In the genomic region with DNA sequence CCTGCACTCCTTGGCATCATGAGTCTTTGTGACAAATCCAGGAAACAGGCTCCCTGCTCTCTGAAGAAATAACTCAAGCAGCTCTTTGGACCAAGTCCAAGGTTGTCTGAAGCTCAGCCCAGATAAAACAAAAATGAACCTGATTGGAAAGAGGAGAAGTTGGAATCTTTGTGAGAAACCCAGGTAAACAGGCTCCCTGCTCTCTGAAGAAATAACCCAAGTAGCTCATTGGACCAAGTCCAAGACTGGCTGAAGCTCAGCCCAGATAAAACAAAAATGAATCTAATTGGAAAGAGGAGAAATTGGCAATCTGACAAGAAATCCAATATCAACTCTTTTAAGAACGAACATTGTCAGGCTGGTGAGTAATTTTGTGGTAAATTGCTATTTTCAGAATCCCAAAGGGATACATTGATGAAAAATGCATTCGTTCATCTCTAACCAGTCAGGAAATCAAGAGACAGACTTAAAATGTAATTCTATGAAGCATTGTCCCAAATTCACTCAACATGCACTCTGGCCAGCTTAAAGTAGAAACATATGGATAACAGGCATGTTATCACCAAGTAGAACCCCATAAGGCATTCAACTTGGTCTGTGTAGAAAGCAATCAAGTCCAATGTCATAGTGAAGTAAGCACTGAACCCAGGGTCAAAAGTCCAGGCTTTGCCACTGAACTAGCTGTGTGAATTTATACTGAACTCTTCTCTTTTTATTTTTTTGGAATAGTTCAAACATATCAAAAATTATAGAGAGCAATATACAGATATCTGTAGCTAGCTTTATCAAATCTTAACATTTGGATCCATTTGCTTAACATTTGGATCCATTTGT, we compare ENCODE assay signal across 17 cellular contexts. TPM values are rescaled to one million over a fixed set of nuclear protein-coding genes. Genes with fewer than 3 reads are reported as not detected.
DNase-seq lines count a peak whose midpoint lies in the region; ATAC-seq and TF ChIP-seq lines count a peak whose summit lies in the region.
"Had no signal": no experiment of that assay in that cellular context is flagged by ENCODE, and none has a peak within 500 bp of the region (broad histone marks: within the 10 kb centered on the region; RNA-seq: fewer than 3 reads in every experiment).

No MANE protein-coding gene starts in this region.

- WGBS in adrenal gland, 4 donors: 6 to 17% (median 10%) methylated on average over 2 of the region's 2 CpGs

- no peak for TF ChIP-seq POLR2A in adrenal gland (IDR thresholded peaks at IDR 0.05)

- H3K36me3 ChIP-seq in adrenal gland (replicated peaks in 1 of 2): no peaks in the 10 kb centered on the region
- H3K36me3 ChIP-seq: left lung, neutrophil, uterus had no signal

- H3K4me1 ChIP-seq in adrenal gland (replicated peaks in 1 of 2) (peaks cover 0 to 16% of the 10 kb centered on the region in 2 donors), foreskin keratinocyte (no peaks in the 10 kb centered on the region)
- H3K4me1 ChIP-seq: A549 had no signal

- intact Hi-C loops in adrenal gland (cut with DNase I): loop anchor here (5.0 to 10.0 kb wide), 2 partner anchors 256 to 259 kb away; no protein-coding TSS in a partner anchor

- H3K4me3 ChIP-seq in adrenal gland: no peak overlapping the region
- H3K4me3 ChIP-seq: A549, coronary artery, left lung, uterus had no signal

- DNase-seq in NCI-H2196 (lab: John Stamatoyannopoulos, UW; ENCODE audit: unreplicated experiment) (peak; percentile 50), NCI-H2196 treated with DMSO at 0.1 percent for 48 hours (lab: John Stamatoyannopoulos, UW; ENCODE audit: unreplicated experiment) (no peak), adrenal gland (peak in 5 of 7 donors; percentile 21 to 48 (median 30)), foreskin keratinocyte (peak; percentile 29 to 68), stromal cell of bone marrow (ENCODE audit: low read depth) (peak; percentile 67), NCI-H187 (lab: John Stamatoyannopoulos, UW) (no peak), NCI-H128 (lab: John Stamatoyannopoulos, UW; ENCODE audit: unreplicated experiment) (no peak)
- DNase-seq: activated CD4-positive, alpha-beta memory T cell treated with anti-CD3 and anti-CD28 coated beads for 36 hours; activated naive CD4-positive, alpha-beta T cell; left lung; NCI-H2107; uterus had no signal

- no peaks in the 10 kb centered on the region for H3K27me3 ChIP-seq in adrenal gland
- H3K27me3 ChIP-seq in foreskin keratinocyte: no peaks in the 10 kb centered on the region
- H3K27me3 ChIP-seq: left lung, uterus had no signal

- H3K27ac ChIP-seq in adrenal gland: no peak overlapping the region
- no peak overlapping the region for H3K27ac ChIP-seq in foreskin keratinocyte
- H3K27ac ChIP-seq: A549, coronary artery, left lung, neutrophil, uterus had no signal

- no peaks in the 10 kb centered on the region for H3K9me3 ChIP-seq in adrenal gland (replicated peaks in 1 of 3)
- H3K9me3 ChIP-seq: A549, left lung, neutrophil, uterus had no signal

- TF ChIP-seq CTCF in adrenal gland (IDR thresholded peaks at IDR 0.05) (no peak), foreskin keratinocyte (conservative IDR thresholded peaks at IDR 0.05) (no peak)

- no peak for ATAC-seq in foreskin keratinocyte
- ATAC-seq in GM18858 (IDR thresholded peaks at IDR 0.05; ENCODE audit: unreplicated experiment): no peak
- ATAC-seq: A549, left lung, Panc1 had no signal

RNA-seq across cellular contexts. Expression of a gene that starts 16.8 kb away (rescaled TPM):
- 10 to 100 TPM in 2 of 8 donors, 1 to 10 TPM in 6; 6.1 to 15.4 (median 8.4) TPM for total RNA-seq in adrenal gland
- polyA plus RNA-seq in adrenal gland: 10 to 100 TPM in 1 of 3 donors, 1 to 10 TPM in 2; 5.1 to 13.8 (median 5.9) TPM
- 14.9 and 16.3 TPM in 2 replicates for total RNA-seq in foreskin keratinocyte
- polyA plus RNA-seq in foreskin keratinocyte: 5.4 and 6.2 TPM in 2 replicates

Comparison
In these comparisons a context has a peak if more than half of its experiments do, and no peak if none do; other contexts are left out.
1. DNase-seq: peak in NCI-H2196 (single experiment), adrenal gland (5 of 7), foreskin keratinocyte (2 of 2) and stromal cell of bone marrow (single experiment); none in NCI-H2196 treated with DMSO at 0.1 percent for 48 hours (single experiment), NCI-H187 (0 of 2) and NCI-H128 (single experiment).